Comparison of ENCODE assay signal across 19 cellular contexts in the genomic region with DNA sequence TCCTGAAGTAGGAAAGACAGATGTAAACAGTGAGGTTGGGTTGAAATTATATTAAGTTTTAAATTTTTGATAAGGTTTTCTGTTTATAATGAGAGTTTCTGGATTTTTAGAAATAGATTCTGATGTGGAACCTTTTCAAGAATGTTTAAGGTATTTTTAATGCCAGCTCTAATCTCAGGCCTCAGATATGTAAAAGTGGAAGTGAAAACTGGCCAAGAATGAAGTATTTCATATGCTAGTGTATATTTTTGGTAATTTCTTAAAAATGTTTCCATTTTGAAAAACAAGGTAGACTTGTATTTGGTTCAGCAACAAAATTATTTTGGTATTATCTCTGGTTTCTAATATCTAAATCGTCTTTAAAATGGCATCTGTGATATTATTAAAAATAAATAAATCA. TPM values are rescaled to one million over a fixed set of nuclear protein-coding genes. Genes with fewer than 3 reads are reported as not detected.
DNase-seq lines count a peak whose midpoint lies in the region; ATAC-seq, FAIRE-seq and TF ChIP-seq lines count a peak whose summit lies in the region.
"Had no signal": no experiment of that assay in that cellular context is flagged by ENCODE, and none has a peak within 500 bp of the region (broad histone marks: within the 10 kb centered on the region; RNA-seq: fewer than 3 reads in every experiment).

No MANE protein-coding gene starts in this region.

- peak overlapping the region in 6 of 7 donors; percentile 35 to 88 (median 72) for H3K27ac Mint-ChIP-seq in CD14-positive monocyte

- H3K9me2 ChIP-seq in OCI-LY7 (ENCODE audit: insufficient read depth, low read length), result no peaks in the 10 kb centered on the region

- H3K4me3 ChIP-seq in OCI-LY7 (ENCODE audit: low read depth, low read length, poor library complexity, severe bottlenecking) (no peak overlapping the region), lower lobe of right lung (no peak overlapping the region)
- H3K4me3 ChIP-seq: HAP-1, SK-N-MC had no signal

- H3K4me1 ChIP-seq in OCI-LY7 (ENCODE audit: insufficient read depth, low read length, poor library complexity, severe bottlenecking) (peaks cover 11% of the 10 kb centered on the region), lower lobe of right lung (peaks cover 16% of the 10 kb centered on the region)
- H3K4me1 ChIP-seq: HAP-1 had no signal

- H3K4me2 ChIP-seq in OCI-LY7 (ENCODE audit: low read length), result no peak overlapping the region

- H3K9me3 ChIP-seq in OCI-LY7 (ENCODE audit: low read length) (peaks cover 3% of the 10 kb centered on the region; the same call in 1 of the 2 replicates), lower lobe of right lung (no peaks in the 10 kb centered on the region)
- H3K9me3 ChIP-seq: HAP-1 had no signal

- H3K36me3 ChIP-seq in OCI-LY7 (ENCODE audit: insufficient read depth, low read length) (peaks cover 91% of the 10 kb centered on the region), lower lobe of right lung (peaks cover 52% of the 10 kb centered on the region)
- H3K36me3 ChIP-seq: HAP-1 had no signal

- H4K20me1 ChIP-seq in OCI-LY7 (ENCODE audit: insufficient read depth, low read length), result no peaks in the 10 kb centered on the region

- peaks cover 22% of the 10 kb centered on the region for H3K4me1 Mint-ChIP-seq in CD14-positive monocyte

- FAIRE-seq in GM18507 (lab: Jason Lieb, UNC), result peak; percentile 62

- H3K9me3 Mint-ChIP-seq in CD14-positive monocyte, result no peaks in the 10 kb centered on the region

- no peak for TF ChIP-seq CTCF in CD14-positive monocyte (IDR thresholded peaks at IDR 0.05)
- no peak for TF ChIP-seq CTCF in OCI-LY7 (conservative IDR thresholded peaks at IDR 0.05; ENCODE audit: low read length)
- no peak for TF ChIP-seq CTCF in lower lobe of right lung (IDR thresholded peaks at IDR 0.05)

- intact Hi-C loops in CD14-positive monocyte (cut with micrococcal nuclease) (no loop called here), OCI-LY7 (cut with micrococcal nuclease; ENCODE audit: unreplicated experiment) (no loop called here), lower lobe of right lung (cut with DNase I) (no loop called here)

- POLR2A ChIA-PET in OCI-LY7 (lab: Charles Lee), result interaction anchor here (0.6 to 2.4 kb wide), 7 partner anchors 10 to 237 kb away, joined by 3 to 12 read pairs (median 4); partner anchors contain the start of gene IFNAR1

- H3K27ac ChIP-seq in OCI-LY7 (ENCODE audit: low read depth, low read length, poor library complexity, severe bottlenecking) (no peak overlapping the region), lower lobe of right lung (peak overlapping the region; percentile 14)
- H3K27ac ChIP-seq: SK-N-MC had no signal

- ATAC-seq in lower lobe of right lung (no peak), esophagus mucosa (no peak)
- ATAC-seq: Right ventricle myocardium inferior had no signal

- H3K27me3 Mint-ChIP-seq in CD14-positive monocyte (ENCODE audit: low read depth in 3 of 3), result no peaks in the 10 kb centered on the region

- BruUV-seq in OCI-LY7 (replicated peaks; lab: Mats Ljungman, UMichigan), result TSS peak; percentile 40

- DNase-seq in CD14-positive monocyte (ENCODE audit: low spot score) (no peak), GM18507 (ENCODE audit: extremely low spot score, insufficient read length, low read depth) (no peak), OCI-LY7 (ENCODE audit: low spot score) (peak; percentile 31), lower lobe of right lung (no peak), HCEC 1CT (no peak), UCSD-AML1 (lab: John Stamatoyannopoulos, UW; ENCODE audit: unreplicated experiment) (no peak)
- no peak for DNase-seq in activated CD4-positive, CD25-positive, alpha-beta regulatory T cell treated with anti-CD3 and anti-CD28 coated beads, Interleukin-2, amount 50 U/mL, for 72 hours
- DNase-seq: ACHN, DMS 273 treated with DMSO at 0.1 percent for 48 hours, EL, NCI-H1048, NCI-H146, NCI-H2081 treated with DMSO at 0.1 percent for 48 hours, NCI-H226, NCI-H526 treated with DMSO at 0.1 percent for 48 hours had no signal

- CTCF ChIA-PET in OCI-LY7 (lab: Charles Lee; ENCODE audit: unreplicated experiment), result no interaction called here

- H3K79me2 ChIP-seq in OCI-LY7 (ENCODE audit: insufficient read depth, low read depth, low read length), result peaks cover 61% of the 10 kb centered on the region

- H3K4me3 Mint-ChIP-seq in CD14-positive monocyte, result no peak overlapping the region

- no peak overlapping the region for H2AFZ ChIP-seq in OCI-LY7 (ENCODE audit: low read length)

- peaks cover 37 to 60% of the 10 kb centered on the region in 2 donors for H3K36me3 Mint-ChIP-seq in CD14-positive monocyte

- H3K27me3 ChIP-seq in lower lobe of right lung (ENCODE audit: low read depth), result no peaks in the 10 kb centered on the region

RNA-seq across cellular contexts. Expression of gene IFNAR1, which starts 14.4 kb away (rescaled TPM):
- polyA plus RNA-seq in CD14-positive monocyte, result 10 to 100 TPM; 56.2 to 95.3 TPM
- total RNA-seq in OCI-LY7 (2014; rRNA removed; shearing (Covaris generic)), result 17.0 and 18.1 TPM in 2 replicates
- total RNA-seq in OCI-LY7 (2022) (60.8 and 65.2 TPM in 2 replicates), lower lobe of right lung (64.5 TPM), esophagus mucosa (15.5 TPM)
